Comparison of ENCODE assay signal across 9 cellular contexts in genomic region chr18:35624140-35624539, GRCh38. TPM values are rescaled to one million over a fixed set of nuclear protein-coding genes. Genes with fewer than 3 reads are reported as not detected.
A peak's percentile ranks its signal among the peaks of the same experiment; 100 is the strongest.
DNase-seq lines count a peak whose midpoint lies in the region; ATAC-seq and TF ChIP-seq lines count a peak whose summit lies in the region.
"Had no signal": no experiment of that assay in that cellular context is flagged by ENCODE, and none has a peak within 500 bp of the region (broad histone marks: within the 10 kb centered on the region; RNA-seq: fewer than 3 reads in every experiment).

No MANE protein-coding gene starts in this region.

- peaks cover 18% of the 10 kb centered on the region for H3K36me3 Mint-ChIP-seq in activated T-cell treated with anti-CD3 and anti-CD28 coated beads, Interleukin-2, amount 50 U/mL, for 4 hours (ENCODE audit: insufficient read depth)
- H3K36me3 Mint-ChIP-seq in stimulated activated effector memory CD8-positive, alpha-beta T cell treated with anti-CD3 and anti-CD28 coated beads, Interleukin-12 subunit alpha, Interleukin-12 subunit beta, amount 100 ng/mL, for 72 hours, result no peaks in the 10 kb centered on the region
- H3K36me3 Mint-ChIP-seq in HFFc6 (ENCODE audit: low read depth), result peaks cover 11% of the 10 kb centered on the region

- H3K9me3 Mint-ChIP-seq in activated T-cell treated with anti-CD3 and anti-CD28 coated beads, Interleukin-2, amount 50 U/mL, for 4 hours, result no peaks in the 10 kb centered on the region
- H3K9me3 Mint-ChIP-seq in stimulated activated effector memory CD8-positive, alpha-beta T cell treated with anti-CD3 and anti-CD28 coated beads, Interleukin-12 subunit alpha, Interleukin-12 subunit beta, amount 100 ng/mL, for 72 hours, result peaks cover 4% of the 10 kb centered on the region
- H3K9me3 Mint-ChIP-seq in HFFc6, result peaks cover 18% of the 10 kb centered on the region

- ATAC-seq in activated T-cell treated with anti-CD3 and anti-CD28 coated beads, Interleukin-2, amount 50 U/mL, for 4 hours, result peak; percentile 94 to 97
- ATAC-seq in GM21825 (IDR thresholded peaks at IDR 0.05; ENCODE audit: unreplicated experiment), result peak; percentile 78
- ATAC-seq in stimulated activated effector memory CD8-positive, alpha-beta T cell treated with anti-CD3 and anti-CD28 coated beads, Interleukin-12 subunit alpha, Interleukin-12 subunit beta, amount 100 ng/mL, for 72 hours, result peak; percentile 60

- H3K4me3 ChIP-seq in Jurkat, Clone E6-1 (ENCODE audit: low read length), result no peak overlapping the region

- DNase-seq in activated T-cell treated with anti-CD3 and anti-CD28 coated beads, Interleukin-2, amount 50 U/mL, for 4 hours, result no peak
- no peak for DNase-seq in activated T-cell treated with anti-CD3 and anti-CD28 coated beads, Interleukin-2, amount 50 U/mL, for 48 hours
- peak; percentile 38 for DNase-seq in Jurkat, Clone E6-1 (ENCODE audit: low read depth, low spot score)
- DNase-seq in stimulated activated effector memory CD8-positive, alpha-beta T cell treated with anti-CD3 and anti-CD28 coated beads, Interleukin-12 subunit alpha, Interleukin-12 subunit beta, amount 100 ng/mL, for 72 hours (ENCODE audit: low spot score in 2 of 2), result no peak
- DNase-seq in HFFc6 (no peak), NCI-H2107 treated with DMSO at 0.1 percent for 48 hours (lab: John Stamatoyannopoulos, UW; ENCODE audit: unreplicated experiment) (no peak), DMS153 (lab: John Stamatoyannopoulos, UW) (no peak)
- DNase-seq: NCI-H510A had no signal

- H3K4me1 Mint-ChIP-seq in activated T-cell treated with anti-CD3 and anti-CD28 coated beads, Interleukin-2, amount 50 U/mL, for 4 hours (ENCODE audit: low read depth), result peaks cover 30% of the 10 kb centered on the region
- H3K4me1 Mint-ChIP-seq in stimulated activated effector memory CD8-positive, alpha-beta T cell treated with anti-CD3 and anti-CD28 coated beads, Interleukin-12 subunit alpha, Interleukin-12 subunit beta, amount 100 ng/mL, for 72 hours, result peaks cover 39% of the 10 kb centered on the region
- no peaks in the 10 kb centered on the region for H3K4me1 Mint-ChIP-seq in HFFc6 (ENCODE audit: low read depth)

- peak overlapping the region; percentile 1 for H3K4me3 Mint-ChIP-seq in activated T-cell treated with anti-CD3 and anti-CD28 coated beads, Interleukin-2, amount 50 U/mL, for 4 hours
- H3K4me3 Mint-ChIP-seq in stimulated activated effector memory CD8-positive, alpha-beta T cell treated with anti-CD3 and anti-CD28 coated beads, Interleukin-12 subunit alpha, Interleukin-12 subunit beta, amount 100 ng/mL, for 72 hours, result no peak overlapping the region
- no peak overlapping the region for H3K4me3 Mint-ChIP-seq in HFFc6

- no peak for TF ChIP-seq CTCF in HFFc6 (IDR thresholded peaks at IDR 0.05)

- no peak overlapping the region for H3K27ac Mint-ChIP-seq in stimulated activated effector memory CD8-positive, alpha-beta T cell treated with anti-CD3 and anti-CD28 coated beads, Interleukin-12 subunit alpha, Interleukin-12 subunit beta, amount 100 ng/mL, for 72 hours
- H3K27ac Mint-ChIP-seq in HFFc6, result no peak overlapping the region

- H3K27me3 Mint-ChIP-seq in activated T-cell treated with anti-CD3 and anti-CD28 coated beads, Interleukin-2, amount 50 U/mL, for 4 hours (ENCODE audit: low read depth), result no peaks in the 10 kb centered on the region
- H3K27me3 Mint-ChIP-seq in HFFc6 (ENCODE audit: insufficient read depth), result peaks cover 1% of the 10 kb centered on the region; the same call in 1 of the 2 replicates

RNA-seq across cellular contexts. Expression of gene GALNT1, which starts 42.6 kb away (rescaled TPM):
- 10 to 100 TPM; 39.5 to 47.0 (median 43.9) TPM for total RNA-seq in activated T-cell treated with anti-CD3 and anti-CD28 coated beads, Interleukin-2, amount 50 U/mL, for 4 hours
- 41.5 TPM for polyA plus RNA-seq in Jurkat, Clone E6-1 (2012; ENCODE audit: insufficient read depth, insufficient read length)
- 10 to 100 TPM; 36.4 to 48.2 (median 40.2) TPM for total RNA-seq in HFFc6 (2021; fragmentation: NEBNext Ultra II Directional; extraction: Animal tissue kit (Norgen Biotek cat#: 25700))
